ENCODE assay signal across 8 cellular contexts in genomic region chr16:426906-427249, GRCh38. TPM values are rescaled to one million over a fixed set of nuclear protein-coding genes. Genes with fewer than 3 reads are reported as not detected.
DNase-seq lines count a peak whose midpoint lies in the region; ATAC-seq and TF ChIP-seq lines count a peak whose summit lies in the region.

No MANE protein-coding gene starts in this region.

- TF ChIP-seq EP300 in stomach (IDR thresholded peaks at IDR 0.05) = no peak

- CTCF ChIA-PET in activated CD8-positive, alpha-beta T cell treated with anti-CD3 and anti-CD28 coated beads, Interleukin-2, amount 10 ng/mL, durations not matched to agents 7 days and 5 days (lab: Charles Lee) = no interaction called here

- peaks cover 4% of the 10 kb centered on the region for H3K36me3 Mint-ChIP-seq in activated CD8-positive, alpha-beta T cell treated with anti-CD3 and anti-CD28 coated beads, Interleukin-2, amount 10 ng/mL, durations not matched to agents 7 days and 5 days (ENCODE audit: low read depth)

- no peaks in the 10 kb centered on the region for H3K27me3 ChIP-seq in stomach

- peaks cover 31% of the 10 kb centered on the region for H3K4me1 Mint-ChIP-seq in activated CD8-positive, alpha-beta T cell treated with anti-CD3 and anti-CD28 coated beads, Interleukin-2, amount 10 ng/mL, durations not matched to agents 7 days and 5 days (ENCODE audit: low read depth)

- POLR2A ChIA-PET in activated CD8-positive, alpha-beta T cell treated with anti-CD3 and anti-CD28 coated beads, Interleukin-2, amount 10 ng/mL, durations not matched to agents 7 days and 5 days (lab: Charles Lee) = no interaction called here

- no peak for ATAC-seq in activated CD8-positive, alpha-beta T cell treated with anti-CD3 and anti-CD28 coated beads, Interleukin-2, amount 10 ng/mL, durations not matched to agents 7 days and 5 days
- no peak for ATAC-seq in HG03439 (IDR thresholded peaks at IDR 0.05; ENCODE audit: unreplicated experiment)
- ATAC-seq in HG03097 (IDR thresholded peaks at IDR 0.05; ENCODE audit: low FRiP score, unreplicated experiment) = no peak

- no peaks in the 10 kb centered on the region for H3K9me3 Mint-ChIP-seq in activated CD8-positive, alpha-beta T cell treated with anti-CD3 and anti-CD28 coated beads, Interleukin-2, amount 10 ng/mL, durations not matched to agents 7 days and 5 days (ENCODE audit: insufficient read depth)

- H3K4me3 ChIP-seq in iPS-11a (ENCODE audit: low read depth, low read length) (peak overlapping the region; percentile 70), stomach (peak overlapping the region; percentile 54 to 83 (median 69))

- peaks cover 21 to 59% (median 49%) of the 10 kb centered on the region in 4 donors for H3K4me1 ChIP-seq in stomach

- H3K27ac Mint-ChIP-seq in activated CD8-positive, alpha-beta T cell treated with anti-CD3 and anti-CD28 coated beads, Interleukin-2, amount 10 ng/mL, durations not matched to agents 7 days and 5 days = peak overlapping the region; percentile 43

- H3K9me3 ChIP-seq in stomach = no peaks in the 10 kb centered on the region

- no peaks in the 10 kb centered on the region for H3K36me3 ChIP-seq in stomach

- TF ChIP-seq CTCF in stomach (IDR thresholded peaks at IDR 0.05) = no peak

- intact Hi-C loops in stomach (cut with DNase I; ENCODE audit: low total_unique reads) = no loop called here

- peak overlapping the region in 3 of 5 donors; percentile 8 to 98 (median 13) for H3K27ac ChIP-seq in stomach

- WGBS in stomach, 5 donors = 5 to 12% (median 9%) methylated on average over 13 of the region's 13 CpGs

- TF ChIP-seq POLR2A in stomach (IDR thresholded peaks at IDR 0.05) = no peak

- peaks cover 12% of the 10 kb centered on the region for H3K27me3 Mint-ChIP-seq in activated CD8-positive, alpha-beta T cell treated with anti-CD3 and anti-CD28 coated beads, Interleukin-2, amount 10 ng/mL, durations not matched to agents 7 days and 5 days (ENCODE audit: low read depth)

- peak overlapping the region; percentile 75 for H3K4me3 Mint-ChIP-seq in activated CD8-positive, alpha-beta T cell treated with anti-CD3 and anti-CD28 coated beads, Interleukin-2, amount 10 ng/mL, durations not matched to agents 7 days and 5 days

- peak; percentile 2 for DNase-seq in NCI-H526 treated with DMSO at 0.1 percent for 48 hours (lab: John Stamatoyannopoulos, UW)
- DNase-seq in NCI-H526 (lab: John Stamatoyannopoulos, UW) = no peak
- no peak for DNase-seq in activated CD8-positive, alpha-beta T cell treated with anti-CD3 and anti-CD28 coated beads, Interleukin-2, amount 10 ng/mL, durations not matched to agents 7 days and 5 days
- DNase-seq in stomach = no peak
- no peak for DNase-seq in NCI-H2227 treated with DMSO at 0.1 percent for 48 hours (lab: John Stamatoyannopoulos, UW)

RNA-seq across cellular contexts. Expression of gene RAB11FIP3, which starts 1.4 kb away (rescaled TPM):
- total RNA-seq in activated CD8-positive, alpha-beta T cell treated with anti-CD3 and anti-CD28 coated beads, Interleukin-2, amount 10 ng/mL, durations not matched to agents 7 days and 5 days = 10 to 100 TPM; 20.7 to 23.4 TPM
- total RNA-seq in stomach = 100 to 1,000 TPM in 1 of 5 donors, 10 to 100 TPM in 3, 1 to 10 TPM in 1; 6.7 to 102 (median 57.8) TPM
- 10 to 100 TPM; 15.4 to 19.7 (median 16.2) TPM for polyA plus RNA-seq in stomach

RNA-seq across cellular contexts. Expression of gene DECR2, which starts 25.2 kb away (rescaled TPM):
- total RNA-seq in activated CD8-positive, alpha-beta T cell treated with anti-CD3 and anti-CD28 coated beads, Interleukin-2, amount 10 ng/mL, durations not matched to agents 7 days and 5 days = 1 to 10 TPM; 4.7 to 6.3 TPM
- total RNA-seq in stomach = 100 to 1,000 TPM in 1 of 5 donors, 10 to 100 TPM in 2, 1 to 10 TPM in 2; 5.8 to 149 (median 12.5) TPM
- polyA plus RNA-seq in stomach = 10 to 100 TPM; 20.8 to 24.5 (median 22.6) TPM

RNA-seq across cellular contexts. Expression of gene NME4, which starts 29.9 kb away (rescaled TPM):
- 1 to 10 TPM; 5.2 to 6.8 TPM for total RNA-seq in activated CD8-positive, alpha-beta T cell treated with anti-CD3 and anti-CD28 coated beads, Interleukin-2, amount 10 ng/mL, durations not matched to agents 7 days and 5 days
- total RNA-seq in stomach = 100 to 1,000 TPM in 1 of 5 donors, 10 to 100 TPM in 4; 23.3 to 187 (median 49.0) TPM
- 10 to 100 TPM; 84.0 to 97.7 (median 95.6) TPM for polyA plus RNA-seq in stomach

RNA-seq across cellular contexts. Expression of gene PGAP6, which starts 45.1 kb away (rescaled TPM):
- 10 to 100 TPM; 80.6 to 85.8 TPM for total RNA-seq in activated CD8-positive, alpha-beta T cell treated with anti-CD3 and anti-CD28 coated beads, Interleukin-2, amount 10 ng/mL, durations not matched to agents 7 days and 5 days
- total RNA-seq in stomach = 100 to 1,000 TPM in 4 of 5 donors, 10 to 100 TPM in 1; 20.7 to 364 (median 162) TPM
- polyA plus RNA-seq in stomach = 10 to 100 TPM; 27.7 to 54.4 (median 33.9) TPM

RNA-seq across cellular contexts. Expression of gene MRPL28, which starts 56.5 kb away (rescaled TPM):
- 10 to 100 TPM; 95.3 to 95.8 TPM for total RNA-seq in activated CD8-positive, alpha-beta T cell treated with anti-CD3 and anti-CD28 coated beads, Interleukin-2, amount 10 ng/mL, durations not matched to agents 7 days and 5 days
- total RNA-seq in stomach = 100 to 1,000 TPM in 1 of 5 donors, 10 to 100 TPM in 3, 1 to 10 TPM in 1; 9.9 to 106 (median 30.7) TPM
- polyA plus RNA-seq in stomach = 100 to 1,000 TPM in 1 of 3 donors, 10 to 100 TPM in 2; 78.8 to 100 (median 83.4) TPM
